In the genomic region with DNA sequence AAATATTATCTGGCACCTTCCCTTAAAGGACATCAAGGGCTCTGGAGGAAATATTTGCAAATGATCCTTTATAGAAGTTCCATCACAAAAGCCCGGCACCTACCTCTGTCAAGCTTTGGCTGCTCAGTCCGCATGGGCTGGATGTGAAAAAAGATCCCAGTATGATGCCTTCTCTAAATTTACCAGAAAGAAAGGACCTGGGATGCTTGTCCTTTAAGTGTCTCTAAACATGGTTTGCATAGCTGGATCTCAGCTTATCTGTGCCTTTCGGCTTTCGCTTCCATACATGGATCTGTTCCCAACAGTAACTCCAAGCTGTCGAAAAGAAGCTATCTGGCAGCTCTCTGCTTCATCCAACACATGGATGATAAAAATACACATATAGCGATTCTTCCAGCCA, we compare ENCODE assay signal across 2 cellular contexts.
TF ChIP-seq lines count a peak whose summit lies in the region.

No MANE protein-coding gene starts in this region.

TF ChIP-seq in liver, 16 proteins besides CTCF, POLR2A, EP300 and RAD21 (continued from another document):
- TF ChIP-seq, protein P1, sequence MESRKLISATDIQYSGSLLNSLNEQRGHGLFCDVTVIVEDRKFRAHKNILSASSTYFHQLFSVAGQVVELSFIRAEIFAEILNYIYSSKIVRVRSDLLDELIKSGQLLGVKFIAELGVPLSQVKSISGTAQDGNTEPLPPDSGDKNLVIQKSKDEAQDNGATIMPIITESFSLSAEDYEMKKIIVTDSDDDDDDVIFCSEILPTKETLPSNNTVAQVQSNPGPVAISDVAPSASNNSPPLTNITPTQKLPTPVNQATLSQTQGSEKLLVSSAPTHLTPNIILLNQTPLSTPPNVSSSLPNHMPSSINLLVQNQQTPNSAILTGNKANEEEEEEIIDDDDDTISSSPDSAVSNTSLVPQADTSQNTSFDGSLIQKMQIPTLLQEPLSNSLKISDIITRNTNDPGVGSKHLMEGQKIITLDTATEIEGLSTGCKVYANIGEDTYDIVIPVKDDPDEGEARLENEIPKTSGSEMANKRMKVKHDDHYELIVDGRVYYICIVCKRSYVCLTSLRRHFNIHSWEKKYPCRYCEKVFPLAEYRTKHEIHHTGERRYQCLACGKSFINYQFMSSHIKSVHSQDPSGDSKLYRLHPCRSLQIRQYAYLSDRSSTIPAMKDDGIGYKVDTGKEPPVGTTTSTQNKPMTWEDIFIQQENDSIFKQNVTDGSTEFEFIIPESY (IDR thresholded peaks at IDR 0.05): no peak
- TF ChIP-seq NR2F2 (IDR thresholded peaks at IDR 0.05) (no peak), FOXA1 (IDR thresholded peaks at IDR 0.05) (no peak), MAX (IDR thresholded peaks at IDR 0.05) (no peak), ATF3 (IDR thresholded peaks at IDR 0.05) (no peak), JUND (IDR thresholded peaks at IDR 0.05) (no peak), REST (IDR thresholded peaks at IDR 0.05) (no peak), RXRA (IDR thresholded peaks at IDR 0.05) (no peak), SP1 (IDR thresholded peaks at IDR 0.05) (no peak), YY1 (IDR thresholded peaks at IDR 0.05) (no peak)

TF ChIP-seq in HepG2, 621 proteins besides CTCF, POLR2A, EP300 and RAD21 (continued from another document):
- TF ChIP-seq, protein P2, sequence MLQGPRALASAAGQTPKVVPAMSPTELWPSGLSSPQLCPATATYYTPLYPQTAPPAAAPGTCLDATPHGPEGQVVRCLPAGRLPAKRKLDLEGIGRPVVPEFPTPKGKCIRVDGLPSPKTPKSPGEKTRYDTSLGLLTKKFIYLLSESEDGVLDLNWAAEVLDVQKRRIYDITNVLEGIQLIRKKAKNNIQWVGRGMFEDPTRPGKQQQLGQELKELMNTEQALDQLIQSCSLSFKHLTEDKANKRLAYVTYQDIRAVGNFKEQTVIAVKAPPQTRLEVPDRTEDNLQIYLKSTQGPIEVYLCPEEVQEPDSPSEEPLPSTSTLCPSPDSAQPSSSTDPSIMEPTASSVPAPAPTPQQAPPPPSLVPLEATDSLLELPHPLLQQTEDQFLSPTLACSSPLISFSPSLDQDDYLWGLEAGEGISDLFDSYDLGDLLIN (CRISPR knock-in tag; IDR thresholded peaks at IDR 0.05; ENCODE audit: borderline replicate concordance): no peak
- no peak for TF ChIP-seq CENPT (CRISPR knock-in tag; IDR thresholded peaks at IDR 0.05; ENCODE audit: low read depth)
- TF ChIP-seq AGO2 (optimal IDR thresholded peaks at IDR 0.05; ENCODE audit: low read depth, low read length): no peak
- no peak for TF ChIP-seq SUZ12 (IDR thresholded peaks at IDR 0.05; ENCODE audit: low read depth, low read length)
- no peak for TF ChIP-seq ZNF251 (CRISPR knock-in tag; IDR thresholded peaks at IDR 0.05)
- TF ChIP-seq ZNF7 (CRISPR knock-in tag; IDR thresholded peaks at IDR 0.05): no peak
- TF ChIP-seq HNF4A (CRISPR knock-in tag; IDR thresholded peaks at IDR 0.05): no peak
- TF ChIP-seq NFKBIZ (CRISPR knock-in tag; IDR thresholded peaks at IDR 0.05): no peak
- TF ChIP-seq TAF15 (IDR thresholded peaks at IDR 0.05; ENCODE audit: low read depth, low read length, poor library complexity, severe bottlenecking): no peak
- TF ChIP-seq, protein P3, sequence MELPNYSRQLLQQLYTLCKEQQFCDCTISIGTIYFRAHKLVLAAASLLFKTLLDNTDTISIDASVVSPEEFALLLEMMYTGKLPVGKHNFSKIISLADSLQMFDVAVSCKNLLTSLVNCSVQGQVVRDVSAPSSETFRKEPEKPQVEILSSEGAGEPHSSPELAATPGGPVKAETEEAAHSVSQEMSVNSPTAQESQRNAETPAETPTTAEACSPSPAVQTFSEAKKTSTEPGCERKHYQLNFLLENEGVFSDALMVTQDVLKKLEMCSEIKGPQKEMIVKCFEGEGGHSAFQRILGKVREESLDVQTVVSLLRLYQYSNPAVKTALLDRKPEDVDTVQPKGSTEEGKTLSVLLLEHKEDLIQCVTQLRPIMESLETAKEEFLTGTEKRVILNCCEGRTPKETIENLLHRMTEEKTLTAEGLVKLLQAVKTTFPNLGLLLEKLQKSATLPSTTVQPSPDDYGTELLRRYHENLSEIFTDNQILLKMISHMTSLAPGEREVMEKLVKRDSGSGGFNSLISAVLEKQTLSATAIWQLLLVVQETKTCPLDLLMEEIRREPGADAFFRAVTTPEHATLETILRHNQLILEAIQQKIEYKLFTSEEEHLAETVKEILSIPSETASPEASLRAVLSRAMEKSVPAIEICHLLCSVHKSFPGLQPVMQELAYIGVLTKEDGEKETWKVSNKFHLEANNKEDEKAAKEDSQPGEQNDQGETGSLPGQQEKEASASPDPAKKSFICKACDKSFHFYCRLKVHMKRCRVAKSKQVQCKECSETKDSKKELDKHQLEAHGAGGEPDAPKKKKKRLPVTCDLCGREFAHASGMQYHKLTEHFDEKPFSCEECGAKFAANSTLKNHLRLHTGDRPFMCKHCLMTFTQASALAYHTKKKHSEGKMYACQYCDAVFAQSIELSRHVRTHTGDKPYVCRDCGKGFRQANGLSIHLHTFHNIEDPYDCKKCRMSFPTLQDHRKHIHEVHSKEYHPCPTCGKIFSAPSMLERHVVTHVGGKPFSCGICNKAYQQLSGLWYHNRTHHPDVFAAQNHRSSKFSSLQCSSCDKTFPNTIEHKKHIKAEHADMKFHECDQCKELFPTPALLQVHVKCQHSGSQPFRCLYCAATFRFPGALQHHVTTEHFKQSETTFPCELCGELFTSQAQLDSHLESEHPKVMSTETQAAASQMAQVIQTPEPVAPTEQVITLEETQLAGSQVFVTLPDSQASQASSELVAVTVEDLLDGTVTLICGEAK (IDR thresholded peaks at IDR 0.05): no peak
- TF ChIP-seq, protein P3 (CRISPR knock-in tag; IDR thresholded peaks at IDR 0.05): no peak
- no peak for TF ChIP-seq CCDC6 (CRISPR knock-in tag; IDR thresholded peaks at IDR 0.05)
